ENCODE assay signal across 8 cellular contexts in the genomic region with DNA sequence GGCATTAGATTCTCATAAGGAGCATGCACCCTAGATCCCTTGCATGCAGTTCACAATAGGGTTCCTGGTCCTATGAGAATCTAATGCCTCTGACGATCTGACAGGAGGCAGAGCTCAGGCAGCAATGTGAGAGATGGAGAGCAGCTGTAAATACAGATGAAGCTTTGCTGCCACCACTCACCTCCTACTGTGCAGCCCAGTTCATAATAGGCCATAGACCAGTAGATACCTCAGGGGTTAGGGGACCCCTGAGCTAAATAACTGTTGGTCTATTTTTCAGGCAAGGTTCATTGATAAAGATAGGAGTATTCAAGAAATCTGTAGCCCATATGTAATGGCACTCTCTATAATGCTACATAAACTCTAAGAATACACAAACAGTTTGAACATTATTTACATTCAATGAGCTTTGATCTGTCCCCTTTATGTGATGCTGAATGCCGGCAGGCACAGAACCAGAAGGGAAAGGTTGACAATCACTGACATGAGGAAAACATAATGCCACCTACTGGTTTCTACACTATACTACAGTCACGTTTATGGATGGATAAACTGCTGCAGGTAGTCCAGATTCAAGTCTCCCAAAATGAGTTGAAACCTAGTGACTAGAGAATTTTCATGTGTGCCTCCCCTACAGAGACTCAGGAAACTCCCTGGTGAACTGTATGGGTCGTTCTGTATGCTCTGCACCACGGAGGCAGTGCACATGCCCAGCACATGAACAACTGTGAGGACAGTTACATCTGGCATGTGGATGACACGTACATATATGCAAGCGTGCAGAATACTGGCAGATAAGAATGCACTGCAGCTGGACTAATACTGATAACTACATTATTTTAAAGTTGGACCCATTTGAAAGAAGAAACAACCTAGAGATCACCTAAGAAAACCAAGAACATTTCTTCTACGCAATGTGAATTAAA.
A peak's percentile ranks its signal among the peaks of the same experiment; 100 is the strongest.
DNase-seq lines count a peak whose midpoint lies in the region; ATAC-seq, FAIRE-seq and TF ChIP-seq lines count a peak whose summit lies in the region.

No MANE protein-coding gene starts in this region.

- H3K4me1 Mint-ChIP-seq in chondrocyte (ENCODE audit: low read depth) (no peaks in the 10 kb centered on the region), memory B cell (no peaks in the 10 kb centered on the region)
- no peaks in the 10 kb centered on the region for H3K4me1 Mint-ChIP-seq in activated naive CD4-positive, alpha-beta T cell treated with anti-CD3 and anti-CD28 coated beads for 36 hours (ENCODE audit: low read depth)

- intact Hi-C loops in activated naive CD4-positive, alpha-beta T cell treated with anti-CD3 and anti-CD28 coated beads for 36 hours (cut with micrococcal nuclease), result loop anchor here (1.0 to 2.0 kb wide), 4 partner anchors 23 to 1294 kb away; no protein-coding TSS in a partner anchor

- no peak for DNase-seq in D721Med (ENCODE audit: insufficient read length, low spot score)
- DNase-seq in NCI-H748 treated with DMSO at 0.1 percent for 48 hours (lab: John Stamatoyannopoulos, UW), result peak; percentile 70
- DNase-seq in chondrocyte (ENCODE audit: low spot score), result no peak
- peak in 1 of 2 donors; percentile 14 for DNase-seq in memory B cell (ENCODE audit: low spot score in 2 of 2)
- no peak for DNase-seq in activated naive CD4-positive, alpha-beta T cell treated with anti-CD3 and anti-CD28 coated beads for 36 hours

- H3K9me3 Mint-ChIP-seq in chondrocyte (ENCODE audit: low read depth) (no peaks in the 10 kb centered on the region), memory B cell (no peaks in the 10 kb centered on the region)
- H3K9me3 Mint-ChIP-seq in activated naive CD4-positive, alpha-beta T cell treated with anti-CD3 and anti-CD28 coated beads for 36 hours, result no peaks in the 10 kb centered on the region

- H3K36me3 Mint-ChIP-seq in chondrocyte (ENCODE audit: low read depth), result peaks cover 4% of the 10 kb centered on the region
- H3K36me3 Mint-ChIP-seq in memory B cell, result no peaks in the 10 kb centered on the region
- no peaks in the 10 kb centered on the region for H3K36me3 Mint-ChIP-seq in activated naive CD4-positive, alpha-beta T cell treated with anti-CD3 and anti-CD28 coated beads for 36 hours (ENCODE audit: low read depth)

- H3K27me3 Mint-ChIP-seq in chondrocyte (ENCODE audit: low read depth), result no peaks in the 10 kb centered on the region
- H3K27me3 Mint-ChIP-seq in memory B cell, result no peaks in the 10 kb centered on the region
- H3K27me3 Mint-ChIP-seq in activated naive CD4-positive, alpha-beta T cell treated with anti-CD3 and anti-CD28 coated beads for 36 hours (ENCODE audit: low read depth), result no peaks in the 10 kb centered on the region

- H3K27ac Mint-ChIP-seq in chondrocyte (ENCODE audit: unreplicated experiment) (no peak overlapping the region), memory B cell (no peak overlapping the region)
- no peak overlapping the region for H3K27ac Mint-ChIP-seq in activated naive CD4-positive, alpha-beta T cell treated with anti-CD3 and anti-CD28 coated beads for 36 hours

- CTCF ChIA-PET in activated naive CD4-positive, alpha-beta T cell treated with anti-CD3 and anti-CD28 coated beads for 36 hours (lab: Charles Lee), result interaction anchor here (0.7 to 2.8 kb wide), 29 partner anchors 9 to 255 kb away, joined by 3 to 23 read pairs (median 5); no protein-coding TSS in a partner anchor

- peak; percentile 95 for FAIRE-seq in D721Med (lab: Jason Lieb, UNC)

- peak; percentile 24 for TF ChIP-seq CTCF in D721Med (IDR thresholded peaks at IDR 0.05; ENCODE audit: insufficient read depth, missing control alignments)
- peak; percentile 84 for TF ChIP-seq CTCF in chondrocyte (IDR thresholded peaks at IDR 0.05)

- ATAC-seq in GM19324 (IDR thresholded peaks at IDR 0.05; ENCODE audit: low FRiP score, unreplicated experiment) (peak; percentile 61), HG03378 (IDR thresholded peaks at IDR 0.05; ENCODE audit: unreplicated experiment) (peak; percentile 97), memory B cell (ENCODE audit: low read depth) (peak; percentile 45), GM18858 (IDR thresholded peaks at IDR 0.05; ENCODE audit: unreplicated experiment) (no peak)

- no peak overlapping the region for H3K4me3 Mint-ChIP-seq in chondrocyte (ENCODE audit: unreplicated experiment)
- no peak overlapping the region for H3K4me3 Mint-ChIP-seq in memory B cell
- no peak overlapping the region for H3K4me3 Mint-ChIP-seq in activated naive CD4-positive, alpha-beta T cell treated with anti-CD3 and anti-CD28 coated beads for 36 hours
